15 cellular contexts compared by ENCODE assay signal in the genomic region with DNA sequence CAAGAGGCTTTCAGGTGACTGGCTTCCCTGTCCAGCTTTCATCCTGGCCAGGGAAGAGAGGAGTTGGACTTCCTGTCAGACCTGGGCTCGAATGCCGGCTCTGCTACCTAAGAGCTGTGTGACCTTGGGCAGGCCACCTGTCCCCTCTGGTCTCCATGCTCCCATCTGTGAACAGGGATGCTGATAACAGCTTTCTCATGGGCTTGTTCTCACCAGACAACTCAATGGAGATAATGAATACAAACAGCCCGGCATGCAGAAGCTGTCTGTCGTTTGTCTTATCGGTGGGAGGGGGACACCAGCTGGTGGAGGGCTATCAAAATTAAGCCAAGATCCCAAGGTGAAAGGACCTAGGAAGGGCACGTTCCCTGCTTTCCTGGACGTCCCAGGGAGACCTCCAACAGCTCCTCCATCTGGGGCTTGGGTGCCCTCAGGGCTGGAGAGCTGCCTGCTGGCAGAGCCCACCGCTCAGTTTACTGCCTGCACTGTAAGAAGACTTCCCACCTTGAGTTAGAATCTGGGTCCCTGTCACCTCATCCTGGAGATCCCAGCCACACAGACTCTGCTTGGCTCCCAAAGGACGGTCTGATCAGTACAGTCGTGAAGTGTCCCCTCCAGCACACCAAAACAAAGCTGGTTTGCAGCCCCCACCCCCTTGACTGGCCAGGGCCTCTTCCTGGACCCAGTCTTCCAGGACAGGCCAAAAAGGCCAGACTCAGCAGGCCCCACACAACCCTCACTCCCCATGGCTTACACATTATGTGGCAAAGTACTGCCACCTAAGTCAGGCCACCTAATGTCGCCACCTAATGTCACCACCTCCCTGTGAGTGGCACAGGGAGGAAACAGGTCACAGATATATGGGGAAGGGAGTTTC. TPM values are rescaled to one million over a fixed set of nuclear protein-coding genes. Genes with fewer than 3 reads are reported as not detected.
DNase-seq lines count a peak whose midpoint lies in the region; ATAC-seq, FAIRE-seq and TF ChIP-seq lines count a peak whose summit lies in the region.
"Had no signal": no experiment of that assay in that cellular context is flagged by ENCODE, and none has a peak within 500 bp of the region (broad histone marks: within the 10 kb centered on the region; RNA-seq: fewer than 3 reads in every experiment).

No MANE protein-coding gene starts in this region.

- H3K27ac ChIP-seq in SK-N-SH (ENCODE audit: low read depth in 2 of 2, low read length in 1 of 2) (no peak overlapping the region), left ventricle myocardium inferior (replicated peaks) (peak overlapping the region; percentile 48), sigmoid colon (peak overlapping the region in 2 of 4 donors; percentile 39 to 91)
- H3K27ac ChIP-seq: PC-9, psoas muscle, thoracic aorta had no signal

- no peak for ATAC-seq in SK-N-SH treated with all-trans-retinoic acid at 6 μM for 48 hours
- ATAC-seq in HG02759 (IDR thresholded peaks at IDR 0.05; ENCODE audit: unreplicated experiment), result no peak

- no peaks in the 10 kb centered on the region for H3K9me2 ChIP-seq in SK-N-SH

- no peak overlapping the region for H2AFZ ChIP-seq in SK-N-SH (ENCODE audit: low read depth)
- H2AFZ ChIP-seq: PC-9 had no signal

- H3K4me2 ChIP-seq in SK-N-SH, result no peak overlapping the region
- H3K4me2 ChIP-seq: PC-9 had no signal

- H3K36me3 ChIP-seq in SK-N-SH (replicated peaks in 1 of 2; ENCODE audit: control insufficient read depth in 1 of 2, insufficient read depth in 2 of 2, low read length in 1 of 2), result peaks cover 4% of the 10 kb centered on the region in 2 experiments
- H3K36me3 ChIP-seq in left ventricle myocardium inferior, result peaks cover 42% of the 10 kb centered on the region
- H3K36me3 ChIP-seq in sigmoid colon, result peaks cover 5 to 50% (median 17%) of the 10 kb centered on the region in 4 donors

- H3K27me3 ChIP-seq in SK-N-SH (ENCODE audit: insufficient read depth) (no peaks in the 10 kb centered on the region), left ventricle myocardium inferior (ENCODE audit: low read depth) (no peaks in the 10 kb centered on the region), sigmoid colon (no peaks in the 10 kb centered on the region)

- no peaks in the 10 kb centered on the region for H3K79me2 ChIP-seq in SK-N-SH (ENCODE audit: insufficient read depth)

- WGBS in SK-N-SH (ENCODE audit: low lambda C conversion rate), result 85% methylated on average over 8 of the region's 11 CpGs
- WGBS in sigmoid colon, 2 donors, result 78 to 84% methylated on average over 11 of the region's 11 CpGs

- no peaks in the 10 kb centered on the region for H4K20me1 ChIP-seq in SK-N-SH (ENCODE audit: insufficient read depth)

- TF ChIP-seq EP300 in SK-N-SH (IDR thresholded peaks at IDR 0.05; ENCODE audit: borderline replicate concordance in 1 of 2, low read depth in 1 of 2, low read length in 1 of 2), result no peak
- no peak for TF ChIP-seq EP300 in sigmoid colon (IDR thresholded peaks at IDR 0.05)

- H3K4me1 ChIP-seq in SK-N-SH (ENCODE audit: control insufficient read depth in 1 of 2, insufficient read depth in 2 of 2, low read depth in 1 of 2, low read length in 1 of 2) (peaks cover 0 to 20% of the 10 kb centered on the region in 2 experiments; a peak in 1 of 4 replicates), left ventricle myocardium inferior (peaks cover 58% of the 10 kb centered on the region), sigmoid colon (peaks cover 0 to 79% (median 38%) of the 10 kb centered on the region in 4 donors)
- H3K4me1 ChIP-seq: psoas muscle had no signal

- no peak overlapping the region for H3K9ac ChIP-seq in SK-N-SH

- TF ChIP-seq RAD21 in SK-N-SH (IDR thresholded peaks at IDR 0.05; ENCODE audit: low read length), result no peak

- H3K4me3 ChIP-seq in SK-N-SH (ENCODE audit: low read depth in 2 of 2, low read length in 1 of 2) (no peak overlapping the region), left ventricle myocardium inferior (no peak overlapping the region), sigmoid colon (no peak overlapping the region)
- H3K4me3 ChIP-seq: PC-9, psoas muscle, thoracic aorta had no signal

- DNase-seq in SK-N-SH (peak; percentile 27), left ventricle myocardium inferior (peak; percentile 14), sigmoid colon (peak; percentile 64), OCI-M2 (lab: John Stamatoyannopoulos, UW; ENCODE audit: unreplicated experiment) (no peak), urothelium cell line (ENCODE audit: low spot score) (no peak)
- peak; percentile 19 for DNase-seq in activated CD4-positive, CD25-positive, alpha-beta regulatory T cell treated with anti-CD3 and anti-CD28 coated beads, Interleukin-2, amount 50 U/mL, for 72 hours
- DNase-seq: 8988T, COR-L47, NCI-H2227 treated with DMSO at 0.1 percent for 48 hours, PC-9 had no signal

- intact Hi-C loops in left ventricle myocardium inferior (cut with micrococcal nuclease), result no loop called here
- intact Hi-C loops in sigmoid colon (cut with DNase I), result loop anchor here (2.0 kb wide), 1 partner anchor 51 kb away; no protein-coding TSS in a partner anchor

- TF ChIP-seq CTCF in SK-N-SH (IDR thresholded peaks at IDR 0.05), result no peak
- TF ChIP-seq CTCF in left ventricle myocardium inferior (IDR thresholded peaks at IDR 0.05; ENCODE audit: borderline replicate concordance), result no peak
- no peak for TF ChIP-seq CTCF in sigmoid colon (IDR thresholded peaks at IDR 0.05)

- H3F3A ChIP-seq in SK-N-SH (replicated peaks; ENCODE audit: insufficient read depth), result no peaks in the 10 kb centered on the region

- H3K9me3 ChIP-seq in SK-N-SH, result no peaks in the 10 kb centered on the region
- no peaks in the 10 kb centered on the region for H3K9me3 ChIP-seq in left ventricle myocardium inferior (replicated peaks)
- H3K9me3 ChIP-seq in sigmoid colon, result no peaks in the 10 kb centered on the region
- H3K9me3 ChIP-seq: psoas muscle, thoracic aorta had no signal

- no peak for TF ChIP-seq POLR2A in sigmoid colon (IDR thresholded peaks at IDR 0.05)

- no peak for FAIRE-seq in urothelium cell line (lab: Jason Lieb, UNC)
- FAIRE-seq: endometrium had no signal

- POLR2A ChIA-PET in SK-N-SH (lab: Yijun Ruan, JAX), result no interaction called here

- CTCF ChIA-PET in SK-N-SH (lab: Yijun Ruan, JAX), result interaction anchor here (0.8 to 6.1 kb wide), 9 partner anchors 11 to 100 kb away, joined by 3 to 45 read pairs (median 16); no protein-coding TSS in a partner anchor

TF ChIP-seq in SK-N-SH, 30 proteins besides CTCF, POLR2A, EP300 and RAD21 (continues in another document):
- TF ChIP-seq NRF1 (IDR thresholded peaks at IDR 0.05; ENCODE audit: low read depth, low read length), result no peak
- TF ChIP-seq RCOR1 (IDR thresholded peaks at IDR 0.05; ENCODE audit: low read length), result no peak

TF ChIP-seq in SK-N-SH treated with all-trans-retinoic acid at 6 μM for 48 hours, 23 proteins besides CTCF, POLR2A, EP300 and RAD21:
- no peak for TF ChIP-seq RARB (CRISPR knock-in tag; IDR thresholded peaks at IDR 0.05)
- TF ChIP-seq PATZ1 (CRISPR knock-in tag; IDR thresholded peaks at IDR 0.05; ENCODE audit: borderline replicate concordance), result no peak
- no peak for TF ChIP-seq POU6F1 (CRISPR knock-in tag; IDR thresholded peaks at IDR 0.05; ENCODE audit: borderline replicate concordance, low read depth)
- no peak for TF ChIP-seq TCF4 (CRISPR knock-in tag; IDR thresholded peaks at IDR 0.05; ENCODE audit: borderline replicate concordance)
- no peak for TF ChIP-seq ZNF70 (CRISPR knock-in tag; IDR thresholded peaks at IDR 0.05)
- no peak for TF ChIP-seq ZFP3 (CRISPR knock-in tag; IDR thresholded peaks at IDR 0.05)
- no peak for TF ChIP-seq ESRRG (CRISPR knock-in tag; IDR thresholded peaks at IDR 0.05)
- no peak for TF ChIP-seq ZNF8 (CRISPR knock-in tag; IDR thresholded peaks at IDR 0.05)
- no peak for TF ChIP-seq GLIS3 (CRISPR knock-in tag; IDR thresholded peaks at IDR 0.05)
- no peak for TF ChIP-seq ARNTL (CRISPR knock-in tag; IDR thresholded peaks at IDR 0.05; ENCODE audit: borderline replicate concordance, low read depth)

RNA-seq across cellular contexts. Expression of gene PPIF, which starts 40.9 kb away (rescaled TPM):
- polyA plus RNA-seq in SK-N-SH (2012; rRNA removed), result 73.8 and 85.9 TPM in 2 replicates
- polyA plus RNA-seq in SK-N-SH (2012; cell fraction: cytosol; rRNA removed), result 64.9 and 80.6 TPM in 2 replicates
- polyA plus RNA-seq in SK-N-SH (2012; cell fraction: nucleus; rRNA removed), result 163 and 169 TPM in 2 replicates
- total RNA-seq in left ventricle myocardium inferior, result 150 TPM
- total RNA-seq in sigmoid colon, result 10 to 100 TPM; 26.4 to 48.5 (median 32.5) TPM
- 10 to 100 TPM; 60.7 to 74.9 (median 71.9) TPM for polyA plus RNA-seq in sigmoid colon

RNA-seq across cellular contexts. Expression of gene ZCCHC24, which starts 57.2 kb away (rescaled TPM):
- polyA plus RNA-seq in SK-N-SH (2012; rRNA removed) (15.8 and 16.2 TPM in 2 replicates), sigmoid colon (10 to 100 TPM in 2 of 3 donors, 1 to 10 TPM in 1; 7.6 to 31.2 (median 21.1) TPM)
- 10.3 and 13.2 TPM in 2 replicates for polyA plus RNA-seq in SK-N-SH (2012; cell fraction: cytosol; rRNA removed)
- polyA plus RNA-seq in SK-N-SH (2012; cell fraction: nucleus; rRNA removed), result 12.8 and 15.3 TPM in 2 replicates
- total RNA-seq in left ventricle myocardium inferior (47.5 TPM), sigmoid colon (100 to 1,000 TPM in 3 of 4 donors, 10 to 100 TPM in 1; 82.6 to 141 (median 121) TPM)

Comparison
In these comparisons a context has a peak if more than half of its experiments do, and no peak if none do; other contexts are left out.
1. DNase-seq: peak in SK-N-SH (single experiment), activated CD4-positive, CD25-positive, alpha-beta regulatory T cell treated with anti-CD3 and anti-CD28 coated beads, Interleukin-2, amount 50 U/mL, for 72 hours (single experiment), left ventricle myocardium inferior (single experiment) and sigmoid colon (single experiment); none in OCI-M2 (single experiment) and urothelium cell line (single experiment).